2 cellular contexts compared by ENCODE assay signal in the genomic region with DNA sequence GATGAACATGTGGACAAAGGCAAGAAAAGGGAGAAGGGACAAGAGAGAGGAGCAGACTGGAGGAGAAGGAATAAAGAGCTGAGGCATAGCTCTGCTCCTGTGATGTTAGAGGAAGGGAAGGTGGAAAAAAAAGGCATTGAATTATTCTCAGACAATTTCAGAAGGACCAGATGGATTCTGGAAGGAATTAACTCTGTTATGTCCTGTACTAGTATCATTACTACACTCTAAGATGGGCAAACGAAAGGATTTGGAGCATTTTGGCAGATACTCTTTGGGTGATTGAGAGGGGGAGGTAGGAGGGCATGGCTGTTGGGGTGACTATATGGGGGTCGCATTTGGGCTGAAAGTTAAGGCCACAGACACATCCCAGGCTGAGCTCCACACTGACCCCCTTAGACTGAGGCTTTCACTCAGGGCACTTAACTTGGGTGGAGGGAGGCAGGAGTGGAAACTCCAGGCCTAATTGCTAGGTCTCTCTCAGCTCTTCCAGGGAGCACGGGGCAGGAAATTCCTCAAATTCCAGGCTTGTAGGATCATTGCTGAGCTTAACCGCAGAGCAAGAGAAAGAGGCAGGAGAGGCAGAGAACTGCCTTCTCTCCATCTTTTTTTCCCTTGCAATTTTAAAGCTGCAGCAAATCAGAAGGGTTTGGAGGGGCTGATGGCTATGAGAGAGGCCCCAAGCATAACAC.
A peak's percentile ranks its signal among the peaks of the same experiment; 100 is the strongest.
TF ChIP-seq lines count a peak whose summit lies in the region.

No MANE protein-coding gene starts in this region.

TF ChIP-seq in Ishikawa, 13 proteins besides CTCF, POLR2A, EP300 and RAD21 (continued from another document):
- TF ChIP-seq CREB1 (IDR thresholded peaks at IDR 0.05; ENCODE audit: low read depth) (no peak), NFIC (IDR thresholded peaks at IDR 0.05) (0 out of 2 replicates have a peak, but pooled peaks have one; percentile 31), EGR1 (IDR thresholded peaks at IDR 0.05) (no peak), TCF12 (IDR thresholded peaks at IDR 0.05; ENCODE audit: low read depth) (peak; percentile 90)
TF ChIP-seq in Ishikawa: peak in this region for 6.

TF ChIP-seq in liver, 16 proteins besides CTCF, POLR2A, EP300 and RAD21 (continued from another document):
- TF ChIP-seq NR2F2 (IDR thresholded peaks at IDR 0.05) (peak; percentile 30), HNF4A (conservative IDR thresholded peaks at IDR 0.05) (no peak), JUND (IDR thresholded peaks at IDR 0.05) (no peak), FOXA1 (IDR thresholded peaks at IDR 0.05) (no peak)
- TF ChIP-seq, protein P1, sequence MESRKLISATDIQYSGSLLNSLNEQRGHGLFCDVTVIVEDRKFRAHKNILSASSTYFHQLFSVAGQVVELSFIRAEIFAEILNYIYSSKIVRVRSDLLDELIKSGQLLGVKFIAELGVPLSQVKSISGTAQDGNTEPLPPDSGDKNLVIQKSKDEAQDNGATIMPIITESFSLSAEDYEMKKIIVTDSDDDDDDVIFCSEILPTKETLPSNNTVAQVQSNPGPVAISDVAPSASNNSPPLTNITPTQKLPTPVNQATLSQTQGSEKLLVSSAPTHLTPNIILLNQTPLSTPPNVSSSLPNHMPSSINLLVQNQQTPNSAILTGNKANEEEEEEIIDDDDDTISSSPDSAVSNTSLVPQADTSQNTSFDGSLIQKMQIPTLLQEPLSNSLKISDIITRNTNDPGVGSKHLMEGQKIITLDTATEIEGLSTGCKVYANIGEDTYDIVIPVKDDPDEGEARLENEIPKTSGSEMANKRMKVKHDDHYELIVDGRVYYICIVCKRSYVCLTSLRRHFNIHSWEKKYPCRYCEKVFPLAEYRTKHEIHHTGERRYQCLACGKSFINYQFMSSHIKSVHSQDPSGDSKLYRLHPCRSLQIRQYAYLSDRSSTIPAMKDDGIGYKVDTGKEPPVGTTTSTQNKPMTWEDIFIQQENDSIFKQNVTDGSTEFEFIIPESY (IDR thresholded peaks at IDR 0.05): no peak
TF ChIP-seq in liver: peak in this region for 2.
